In the genomic region with DNA sequence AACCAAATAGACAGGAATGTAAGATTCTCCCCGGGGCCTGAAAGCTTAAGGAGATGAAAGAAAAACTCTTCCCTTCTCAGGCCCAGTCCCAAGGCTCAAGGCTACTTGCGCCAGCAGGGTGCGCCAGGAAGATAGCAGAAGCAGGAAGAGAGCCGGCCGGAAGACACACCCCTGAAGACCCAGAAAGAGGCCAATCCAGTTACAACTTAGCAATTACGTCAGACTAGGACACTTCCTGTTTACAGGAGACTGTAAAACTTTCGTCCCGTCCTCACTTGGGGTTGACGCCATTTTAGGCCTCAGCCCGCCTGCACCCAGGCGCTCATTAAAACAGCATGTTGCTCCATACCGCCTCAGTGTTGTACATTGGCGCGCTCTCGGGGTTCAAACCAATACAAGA, we compare ENCODE assay signal across 2 cellular contexts.
TF ChIP-seq lines count a peak whose summit lies in the region.

No MANE protein-coding gene starts in this region.

TF ChIP-seq in HCT116, 20 proteins besides CTCF, POLR2A, EP300 and RAD21 (continued from another document):
- TF ChIP-seq ATF3 (IDR thresholded peaks at IDR 0.05) (no peak), MAX (IDR thresholded peaks at IDR 0.05) (no peak), ZFX (IDR thresholded peaks at IDR 0.05) (no peak), YY1 (IDR thresholded peaks at IDR 0.05; ENCODE audit: extremely low read depth, insufficient replicate concordance, low read depth, low read length) (no peak), SP1 (IDR thresholded peaks at IDR 0.05; ENCODE audit: low read depth) (no peak), EGR1 (IDR thresholded peaks at IDR 0.05; ENCODE audit: low read depth) (no peak), FOSL1 (IDR thresholded peaks at IDR 0.05; ENCODE audit: low read depth) (no peak), REST (IDR thresholded peaks at IDR 0.05; ENCODE audit: low read depth) (no peak)
TF ChIP-seq in HCT116: peak in this region for 0.

TF ChIP-seq in H1, 55 proteins besides CTCF, POLR2A, EP300 and RAD21:
- TF ChIP-seq YY1 (IDR thresholded peaks at IDR 0.05; ENCODE audit: low read depth, low read length) (0 out of 2 replicates have a peak, but pooled peaks have one; percentile 45), TCF12 (IDR thresholded peaks at IDR 0.05; ENCODE audit: low read depth, low read length) (no peak)
